1 cellular context compared by ENCODE assay signal in the genomic region with DNA sequence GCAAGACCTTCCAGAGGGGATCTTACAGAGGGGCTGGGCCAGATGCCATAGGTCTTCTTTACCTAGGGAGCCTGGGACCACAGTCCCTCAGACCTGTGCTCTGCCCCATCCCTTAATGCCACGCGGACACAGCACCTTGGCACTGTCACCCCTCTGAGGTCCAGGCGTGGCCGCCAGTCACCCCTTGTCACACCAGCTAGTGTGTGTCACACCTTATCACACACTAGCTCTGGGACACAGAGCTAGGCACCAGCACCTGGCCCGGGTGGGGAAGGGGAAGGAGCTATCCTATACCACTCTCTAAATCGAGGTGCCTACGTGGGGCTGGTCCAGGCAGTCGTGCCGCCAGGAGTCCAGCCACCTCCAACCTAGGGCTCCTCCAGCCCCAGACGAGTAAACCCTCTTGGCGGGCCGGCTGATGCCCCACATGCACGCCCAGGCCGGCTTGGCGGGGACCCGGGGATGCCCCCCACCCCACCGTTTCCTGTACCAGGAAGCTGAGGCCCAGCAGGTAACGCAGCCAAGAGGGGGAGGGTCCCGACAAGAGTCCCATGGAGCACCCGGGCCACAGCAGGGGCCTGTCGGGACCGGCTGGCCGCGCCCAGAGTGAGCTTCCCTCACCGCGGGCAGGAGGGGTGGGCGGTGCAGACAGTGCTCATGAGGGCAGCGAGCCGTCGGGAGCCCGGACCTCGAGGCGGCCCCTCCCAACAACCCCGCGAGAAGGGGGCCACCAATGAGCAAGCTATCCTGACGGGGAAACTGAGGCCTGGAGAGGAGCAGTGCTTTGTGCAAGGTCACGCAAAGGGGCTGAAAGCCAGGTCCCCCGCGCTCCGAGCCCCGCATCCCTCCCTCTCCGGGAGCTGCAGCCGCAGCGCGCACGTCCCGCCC.
TF ChIP-seq lines count a peak whose summit lies in the region.

No MANE protein-coding gene starts in this region.

TF ChIP-seq in GM12878, 131 proteins besides CTCF, POLR2A, EP300 and RAD21 (continued from another document):
- no peak for TF ChIP-seq ZSCAN29 (IDR thresholded peaks at IDR 0.05)
- TF ChIP-seq, protein P1, sequence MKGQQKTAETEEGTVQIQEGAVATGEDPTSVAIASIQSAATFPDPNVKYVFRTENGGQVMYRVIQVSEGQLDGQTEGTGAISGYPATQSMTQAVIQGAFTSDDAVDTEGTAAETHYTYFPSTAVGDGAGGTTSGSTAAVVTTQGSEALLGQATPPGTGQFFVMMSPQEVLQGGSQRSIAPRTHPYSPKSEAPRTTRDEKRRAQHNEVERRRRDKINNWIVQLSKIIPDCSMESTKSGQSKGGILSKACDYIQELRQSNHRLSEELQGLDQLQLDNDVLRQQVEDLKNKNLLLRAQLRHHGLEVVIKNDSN (IDR thresholded peaks at IDR 0.05; ENCODE audit: borderline replicate concordance, extremely low read length, insufficient read depth, low read depth, low read length), result no peak
- no peak for TF ChIP-seq HDAC6 (IDR thresholded peaks at IDR 0.05; ENCODE audit: unreplicated experiment)
TF ChIP-seq in GM12878: peak in this region for 0.
